14 cellular contexts compared by ENCODE assay signal in genomic region chr20:6613280-6613861, GRCh38.
DNase-seq lines count a peak whose midpoint lies in the region; ATAC-seq, FAIRE-seq and TF ChIP-seq lines count a peak whose summit lies in the region.
"Had no signal": no experiment of that assay in that cellular context is flagged by ENCODE, and none has a peak within 500 bp of the region (broad histone marks: within the 10 kb centered on the region; RNA-seq: fewer than 3 reads in every experiment).

No MANE protein-coding gene starts in this region.

- no peaks in the 10 kb centered on the region for H3K27me3 ChIP-seq in upper lobe of left lung
- H3K27me3 ChIP-seq: gastrocnemius medialis had no signal

- no peak for TF ChIP-seq CTCF in upper lobe of left lung (IDR thresholded peaks at IDR 0.05)

- no peak for TF ChIP-seq POLR2A in upper lobe of left lung (IDR thresholded peaks at IDR 0.05)

- H3K4me1 ChIP-seq in upper lobe of left lung, result no peaks in the 10 kb centered on the region
- H3K4me1 ChIP-seq: gastrocnemius medialis had no signal

- no peak for ATAC-seq in upper lobe of left lung (ENCODE audit: low FRiP score in 2 of 2)
- ATAC-seq: gastrocnemius medialis, left cardiac atrium, Panc1 had no signal

- DNase-seq in GM18507 (ENCODE audit: extremely low spot score, insufficient read length, low read depth) (no peak), H4 (ENCODE audit: low spot score) (peak; percentile 21), M059J (ENCODE audit: low read depth) (peak; percentile 48), islet precursor cell (peak; percentile 68), upper lobe of left lung (no peak), NCI-H774 (lab: John Stamatoyannopoulos, UW) (no peak), NCI-H2171 (lab: John Stamatoyannopoulos, UW) (no peak)
- no peak for DNase-seq in central memory CD4-positive, alpha-beta T cell
- DNase-seq: activated CD8-positive, alpha-beta memory T cell treated with anti-CD3 and anti-CD28 coated beads, Interleukin-2, amount 50 U/mL, for 48 hours; gastrocnemius medialis; left cardiac atrium; NCI-H1694 treated with DMSO at 0.1 percent for 48 hours had no signal

- no peaks in the 10 kb centered on the region for H3K36me3 ChIP-seq in upper lobe of left lung
- H3K36me3 ChIP-seq: gastrocnemius medialis had no signal

- WGBS in upper lobe of left lung, 2 donors, result 54 to 57% methylated on average over 8 of the region's 8 CpGs

- H3K27ac ChIP-seq in upper lobe of left lung, result no peak overlapping the region
- H3K27ac ChIP-seq: gastrocnemius medialis had no signal

- H3K4me3 ChIP-seq in upper lobe of left lung, result no peak overlapping the region
- H3K4me3 ChIP-seq: gastrocnemius medialis had no signal

- no peak for TF ChIP-seq EP300 in upper lobe of left lung (IDR thresholded peaks at IDR 0.05)

- peak; percentile 52 for FAIRE-seq in GM18507 (lab: Jason Lieb, UNC)
- FAIRE-seq: TTC549 had no signal

- H3K9me3 ChIP-seq in upper lobe of left lung, result no peaks in the 10 kb centered on the region
- H3K9me3 ChIP-seq: gastrocnemius medialis had no signal

Comparison
In these comparisons a context has a peak if more than half of its experiments do, and no peak if none do; other contexts are left out.
1. DNase-seq: peak in H4 (single experiment), M059J (single experiment) and islet precursor cell (single experiment); none in GM18507 (single experiment), upper lobe of left lung (0 of 2), NCI-H774 (single experiment), NCI-H2171 (single experiment) and central memory CD4-positive, alpha-beta T cell (single experiment).